In genomic region chr1:217009376-217009775, GRCh38 we compare ENCODE assay signal across 11 cellular contexts.
"Had no signal": no experiment of that assay in that cellular context is flagged by ENCODE, and none has a peak within 500 bp of the region (broad histone marks: within the 10 kb centered on the region; RNA-seq: fewer than 3 reads in every experiment).

No MANE protein-coding gene starts in this region.

- H3K9me3 ChIP-seq: ovary had no signal

- ATAC-seq: activated T-helper 17 cell treated with anti-CD3 and anti-CD28 coated beads, Interleukin-2, amount 50 U/mL, for 72 hours; SK-N-SH treated with all-trans-retinoic acid at 6 μM for 48 hours; T-helper 17 cell had no signal

- H3K36me3 ChIP-seq: ovary had no signal

- H3K27me3 ChIP-seq: ovary had no signal

- H3K4me3 ChIP-seq: ovary had no signal

- DNase-seq: activated B cell treated with CpG ODN at 0.5 μM for 24 hours; activated CD4-positive, alpha-beta T cell treated with anti-CD3 and anti-CD28 coated beads, Interleukin-2, amount 10 ng/mL, durations not matched to agents 7 days and 5 days; activated naive CD4-positive, alpha-beta T cell treated with anti-CD3 and anti-CD28 coated beads for 36 hours; activated T-cell treated with anti-CD3 and anti-CD28 coated beads for 4 hours; central memory CD4-positive, alpha-beta T cell; endodermal cell; erythroblast; ovary; T-helper 17 cell had no signal

- H3K27ac ChIP-seq: ovary had no signal
